Comparison of ENCODE assay signal across 1 cellular context in genomic region chr10:4472190-4472904, GRCh38.
TF ChIP-seq lines count a peak whose summit lies in the region.

No MANE protein-coding gene starts in this region.

TF ChIP-seq in HEK293, 187 proteins besides CTCF, POLR2A, EP300 and RAD21 (continued from another document):
- no peak for TF ChIP-seq PRDM6 (tag by site-specific recombination; IDR thresholded peaks at IDR 0.05)
TF ChIP-seq in HEK293: peak in this region for 1.
